In the genomic region with DNA sequence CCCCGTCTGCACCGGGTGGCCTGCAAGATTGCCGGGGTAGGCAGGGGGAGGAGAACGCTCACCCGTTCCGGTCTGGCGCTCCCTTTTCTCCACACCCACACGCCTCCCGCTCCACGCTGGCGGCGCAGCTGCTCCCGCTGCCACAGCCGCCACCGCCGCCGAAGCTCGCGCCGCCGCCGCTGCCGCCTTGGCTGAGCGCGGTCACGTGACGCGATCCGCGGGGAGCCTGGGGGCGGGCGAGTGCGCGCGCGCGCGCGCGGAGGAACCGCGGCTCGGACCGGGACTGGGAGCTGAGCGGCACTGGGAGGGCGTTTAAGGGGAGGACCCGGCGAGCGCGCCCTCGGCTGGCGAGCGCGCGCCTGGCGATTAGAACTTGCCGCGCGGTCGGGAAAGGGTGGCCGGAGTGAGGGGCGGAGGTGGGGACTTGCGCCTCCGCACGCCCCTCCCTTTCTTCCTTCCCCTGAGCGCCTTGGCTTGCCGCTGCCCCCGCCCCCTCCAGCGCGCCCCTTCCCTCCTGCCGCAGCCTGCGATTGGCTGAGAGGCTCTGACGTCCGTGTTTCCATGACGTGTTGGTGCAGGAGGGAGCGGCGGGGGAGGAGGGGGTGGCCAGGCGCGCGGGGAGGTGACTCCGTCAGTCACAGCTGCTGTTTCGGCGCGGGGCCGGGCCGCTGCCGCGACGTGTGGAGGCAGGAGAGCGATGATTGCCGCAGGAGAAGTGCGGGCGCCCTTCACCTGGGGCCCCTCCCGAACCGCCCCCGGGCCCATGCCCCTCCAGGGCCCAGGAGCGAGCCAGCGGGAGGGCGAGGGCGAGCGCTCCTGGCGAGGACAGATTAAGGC, we compare ENCODE assay signal across 8 cellular contexts. TPM values are rescaled to one million over a fixed set of nuclear protein-coding genes. Genes with fewer than 3 reads are reported as not detected.
DNase-seq lines count a peak whose midpoint lies in the region; ATAC-seq and TF ChIP-seq lines count a peak whose summit lies in the region.

No MANE protein-coding gene starts in this region.

- peaks cover 40% of the 10 kb centered on the region for H3K79me2 ChIP-seq in DND-41 (ENCODE audit: insufficient read depth, low read length)

- H3K27me3 ChIP-seq in DND-41 (ENCODE audit: insufficient read depth, low read length, poor library complexity) (peaks cover 15% of the 10 kb centered on the region), Peyer's patch (no peaks in the 10 kb centered on the region), esophagus squamous epithelium (no peaks in the 10 kb centered on the region)

- H2AFZ ChIP-seq in DND-41 (ENCODE audit: low read depth, low read length) = peak overlapping the region; percentile 95

- H3K4me3 ChIP-seq in DND-41 (ENCODE audit: low read depth in 1 of 2, low read length in 2 of 2) = peak overlapping the region; percentile 70 to 91; a peak in 3 of 4 replicates
- H3K4me3 ChIP-seq in Peyer's patch = peak overlapping the region; percentile 78 to 98 (median 92)
- H3K4me3 ChIP-seq in esophagus squamous epithelium = peak overlapping the region; percentile 91 to 95 (median 94)

- TF ChIP-seq POLR2A in Peyer's patch (IDR thresholded peaks at IDR 0.05) (peak; percentile 94 to 99), esophagus squamous epithelium (IDR thresholded peaks at IDR 0.05) (peak in 3 of 4 donors; percentile 92 to 99 (median 97))

- H3K4me1 ChIP-seq in DND-41 (ENCODE audit: insufficient read depth, low read length) = peaks cover 28% of the 10 kb centered on the region
- peaks cover 0 to 9% (median 0%) of the 10 kb centered on the region in 4 donors for H3K4me1 ChIP-seq in Peyer's patch
- H3K4me1 ChIP-seq in esophagus squamous epithelium = peaks cover 4 to 28% (median 8%) of the 10 kb centered on the region in 3 donors

- no peaks in the 10 kb centered on the region; the same call in 1 of the 2 replicates for H3K36me3 ChIP-seq in DND-41 (ENCODE audit: insufficient read depth, low read length)
- H3K36me3 ChIP-seq in KOPT-K1 (ENCODE audit: insufficient read depth, low read length) = no peaks in the 10 kb centered on the region
- no peaks in the 10 kb centered on the region for H3K36me3 ChIP-seq in Peyer's patch
- H3K36me3 ChIP-seq in esophagus squamous epithelium = no peaks in the 10 kb centered on the region

- no peak for TF ChIP-seq CTCF in DND-41 (IDR thresholded peaks at IDR 0.05; ENCODE audit: borderline replicate concordance, extremely low read depth, low read length, poor library complexity, severe bottlenecking)
- TF ChIP-seq CTCF in Peyer's patch (IDR thresholded peaks at IDR 0.05) = no peak
- no peak for TF ChIP-seq CTCF in esophagus squamous epithelium (IDR thresholded peaks at IDR 0.05)

- H3K9me3 ChIP-seq in DND-41 (ENCODE audit: insufficient read depth, low read length, severe bottlenecking) (peaks cover 2% of the 10 kb centered on the region), KOPT-K1 (ENCODE audit: insufficient read depth, low read length, poor library complexity, severe bottlenecking) (peaks cover 4% of the 10 kb centered on the region), Peyer's patch (peaks cover 0 to 5% (median 0%) of the 10 kb centered on the region in 4 donors), esophagus squamous epithelium (peaks cover 0 to under 1% (median 0%) of the 10 kb centered on the region in 3 donors)

- peaks cover 27% of the 10 kb centered on the region for H4K20me1 ChIP-seq in DND-41 (ENCODE audit: insufficient read depth, low read length)

- no CpG with 5 or more reads among the region's 102 CpGs for WGBS in esophagus squamous epithelium, 2 donors

- intact Hi-C loops in esophagus squamous epithelium (cut with DNase I) = no loop called here

- ATAC-seq in DND-41 (ENCODE audit: insufficient read depth, low read depth) (peak; percentile 80), GM21825 (IDR thresholded peaks at IDR 0.05; ENCODE audit: unreplicated experiment) (peak; percentile 72)

- H3K27ac ChIP-seq in DND-41 (ENCODE audit: low read length) (peak overlapping the region; percentile 90), KOPT-K1 (ENCODE audit: low read depth, low read length, poor library complexity, severe bottlenecking) (peak overlapping the region; percentile 91), Peyer's patch (peak overlapping the region; percentile 99 to 100 (median 99)), esophagus squamous epithelium (peak overlapping the region; percentile 94 to 99 (median 98))

- DNase-seq in DND-41 (peak; percentile 98), Peyer's patch (peak; percentile 99 to 100 (median 100)), activated T-helper 1 cell treated with Interleukin-2 at 50 U/mL for 16 hours (ENCODE audit: low read depth) (peak; percentile 99), esophagus squamous epithelium (lab: John Stamatoyannopoulos, UW) (peak; percentile 96), myocyte (ENCODE audit: low read depth) (peak; percentile 99)
- DNase-seq in stimulated activated CD8-positive, alpha-beta memory T cell treated with anti-CD3 and anti-CD28 coated beads, Interleukin-7, amount 100 ng/mL, for 4 hours (ENCODE audit: low read depth in 2 of 2) = peak; percentile 100

- peak overlapping the region; percentile 98 for H3K4me2 ChIP-seq in DND-41 (ENCODE audit: insufficient read depth, low read length)

- H3K9ac ChIP-seq in DND-41 (ENCODE audit: low read depth, low read length) = peak overlapping the region; percentile 93

RNA-seq across cellular contexts. Expression of a gene that starts 0.7 kb away (rescaled TPM):
- total RNA-seq in Peyer's patch (100 to 1,000 TPM in 1 of 4 donors, 10 to 100 TPM in 3; 79.2 to 117 (median 85.7) TPM), esophagus squamous epithelium (10 to 100 TPM; 10.9 to 32.4 (median 21.0) TPM), myocyte (232 and 354 TPM in 2 replicates)
- 88.1 TPM for polyA plus RNA-seq in myocyte (2012)

Comparison
In these comparisons a context has a peak if more than half of its experiments do, and no peak if none do; other contexts are left out.
1. Peak in every context shown above with its lines: DNase-seq, ATAC-seq, H3K4me3 ChIP-seq and H3K27ac ChIP-seq.